In the genomic region with DNA sequence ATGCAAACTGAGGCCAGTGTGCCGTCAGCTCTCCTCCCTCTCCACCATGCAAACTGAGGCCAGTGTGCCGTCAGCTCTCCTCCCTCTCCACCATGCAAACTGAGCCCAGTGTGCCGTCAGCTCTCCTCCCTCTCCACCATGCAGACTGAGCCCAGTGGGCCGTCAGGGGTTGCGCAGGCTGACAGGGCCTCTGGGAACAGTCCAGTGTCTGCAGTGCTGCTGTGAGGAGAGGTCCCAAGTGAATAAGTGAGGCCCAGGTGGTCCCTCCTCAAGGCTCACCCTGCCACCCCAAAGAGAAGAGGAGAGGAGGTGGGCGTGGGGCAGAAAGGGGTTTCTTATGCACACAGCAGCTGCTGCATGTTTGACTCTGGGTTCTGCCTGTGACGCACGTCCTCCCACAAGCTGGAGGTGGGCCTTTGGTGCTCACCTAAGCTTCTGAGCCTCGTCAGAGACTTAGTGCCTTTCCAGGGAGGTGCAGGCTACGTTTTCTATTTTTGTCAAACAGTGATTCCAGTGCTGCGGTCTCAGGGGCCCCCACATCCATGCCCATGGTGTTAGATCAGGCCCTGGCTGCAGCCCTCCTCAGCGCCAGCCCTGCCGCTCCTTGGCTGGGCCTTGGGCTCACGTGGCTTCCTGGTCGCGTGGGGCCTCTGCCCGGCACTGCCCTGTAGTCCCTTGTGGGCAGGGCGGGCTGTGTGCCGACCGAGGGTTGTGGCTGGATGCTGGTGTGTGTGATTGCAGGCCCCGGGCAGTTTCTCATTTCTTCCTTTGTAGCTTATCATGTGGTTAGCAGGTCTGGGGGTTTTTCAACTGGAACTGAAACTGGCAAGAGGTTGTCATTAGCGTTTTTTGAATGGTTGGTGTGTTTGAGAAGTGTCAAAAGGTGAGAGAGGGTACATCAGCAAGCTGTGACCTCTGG, we compare ENCODE assay signal across 9 cellular contexts. TPM values are rescaled to one million over a fixed set of nuclear protein-coding genes. Genes with fewer than 3 reads are reported as not detected.
DNase-seq lines count a peak whose midpoint lies in the region; ATAC-seq and TF ChIP-seq lines count a peak whose summit lies in the region.
"Had no signal": no experiment of that assay in that cellular context is flagged by ENCODE, and none has a peak within 500 bp of the region (broad histone marks: within the 10 kb centered on the region; RNA-seq: fewer than 3 reads in every experiment).

No MANE protein-coding gene starts in this region.

- no peak overlapping the region for H3K4me3 Mint-ChIP-seq in CD4-positive, alpha-beta memory T cell
- no peak overlapping the region for H3K4me3 Mint-ChIP-seq in WTC11

- H3K4me1 Mint-ChIP-seq in CD4-positive, alpha-beta memory T cell, result peaks cover 8 to 25% (median 17%) of the 10 kb centered on the region in 4 donors
- H3K4me1 Mint-ChIP-seq in WTC11, result peaks cover 6% of the 10 kb centered on the region; the same call in 1 of the 2 replicates

- peaks cover 4 to 37% of the 10 kb centered on the region in 2 donors for H3K4me1 ChIP-seq in thoracic aorta (ENCODE audit: control insufficient read depth in 1 of 2, low read depth in 2 of 2)
- peaks cover 9% of the 10 kb centered on the region for H3K4me1 ChIP-seq in CD4-positive, alpha-beta memory T cell (ENCODE audit: insufficient read depth, low read length)

- no peaks in the 10 kb centered on the region for H3K27me3 Mint-ChIP-seq in CD4-positive, alpha-beta memory T cell
- H3K27me3 Mint-ChIP-seq in WTC11 (ENCODE audit: low read depth), result no peaks in the 10 kb centered on the region

- TF ChIP-seq CTCF in thoracic aorta (IDR thresholded peaks at IDR 0.05) (no peak), WTC11 (IDR thresholded peaks at IDR 0.05) (no peak)

- H3K36me3 Mint-ChIP-seq in CD4-positive, alpha-beta memory T cell, result peaks cover 9 to 24% of the 10 kb centered on the region in 2 donors
- H3K36me3 Mint-ChIP-seq in WTC11, result peaks cover 2% of the 10 kb centered on the region; the same call in 1 of the 2 replicates

- H3K27ac Mint-ChIP-seq in CD4-positive, alpha-beta memory T cell, result peak overlapping the region in 3 of 7 donors; percentile 40 to 47 (median 43)
- H3K27ac Mint-ChIP-seq in WTC11, result no peak overlapping the region

- H3K9me3 ChIP-seq in KOPT-K1 (ENCODE audit: insufficient read depth, low read length, poor library complexity, severe bottlenecking), result no peaks in the 10 kb centered on the region
- no peaks in the 10 kb centered on the region for H3K9me3 ChIP-seq in thoracic aorta
- no peaks in the 10 kb centered on the region for H3K9me3 ChIP-seq in CD4-positive, alpha-beta memory T cell (ENCODE audit: control insufficient read depth in 1 of 2, low read length in 2 of 2)

- intact Hi-C loops in head of caudate nucleus (cut with DNase I), result no loop called here
- intact Hi-C loops in CD4-positive, alpha-beta memory T cell (cut with micrococcal nuclease), result no loop called here

- ATAC-seq in GM18499 (IDR thresholded peaks at IDR 0.05; ENCODE audit: insufficient read depth, unreplicated experiment) (peak; percentile 57), GM21717 (IDR thresholded peaks at IDR 0.05; ENCODE audit: unreplicated experiment) (peak; percentile 76), thoracic aorta (ENCODE audit: insufficient number of reproducible peaks, low FRiP score, low read depth) (peak; percentile 30), WTC11 (no peak)
- ATAC-seq: K562 had no signal

- no peak overlapping the region for H3K4me3 ChIP-seq in thoracic aorta
- H3K4me3 ChIP-seq in CD4-positive, alpha-beta memory T cell (ENCODE audit: low read length in 2 of 2), result no peak overlapping the region
- H3K4me3 ChIP-seq: K562 had no signal

- no peaks in the 10 kb centered on the region for H3K27me3 ChIP-seq in thoracic aorta (replicated peaks; ENCODE audit: insufficient read depth)
- H3K27me3 ChIP-seq in CD4-positive, alpha-beta memory T cell (ENCODE audit: insufficient read depth, low read length), result no peaks in the 10 kb centered on the region

- H3K9me3 Mint-ChIP-seq in CD4-positive, alpha-beta memory T cell, result no peaks in the 10 kb centered on the region
- no peaks in the 10 kb centered on the region for H3K9me3 Mint-ChIP-seq in WTC11

- CTCF ChIA-PET in CD4-positive, alpha-beta memory T cell (lab: Charles Lee; ENCODE audit: partially characterized antibody), result no interaction called here
- CTCF ChIA-PET in WTC11 (lab: Charles Lee), result interaction anchor here (1.6 kb wide), 1 partner anchor 100 kb away, joined by 6 read pairs; no protein-coding TSS in a partner anchor

- DNase-seq in head of caudate nucleus (peak; percentile 51 to 93 (median 76)), thoracic aorta (ENCODE audit: low spot score) (no peak), erythroblast (lab: John Stamatoyannopoulos, UW) (no peak), WTC11 (ENCODE audit: low spot score) (no peak)
- DNase-seq in CD4-positive, alpha-beta memory T cell, result no peak

- peak overlapping the region; percentile 39 for H3K27ac ChIP-seq in KOPT-K1 (ENCODE audit: low read depth, low read length, poor library complexity, severe bottlenecking)
- H3K27ac ChIP-seq in thoracic aorta, result peak overlapping the region in 1 of 2 donors; percentile 38
- no peak overlapping the region for H3K27ac ChIP-seq in CD4-positive, alpha-beta memory T cell (ENCODE audit: low read depth, low read length)

- no peak for TF ChIP-seq POLR2A in erythroblast (IDR thresholded peaks at IDR 0.05; ENCODE audit: low read length)

- H3K36me3 ChIP-seq in KOPT-K1 (ENCODE audit: insufficient read depth, low read length) (peaks cover 13% of the 10 kb centered on the region; the same call in 1 of the 2 replicates), thoracic aorta (peaks cover 23% of the 10 kb centered on the region)
- H3K36me3 ChIP-seq in CD4-positive, alpha-beta memory T cell (ENCODE audit: insufficient read depth, low read length), result peaks cover 6% of the 10 kb centered on the region

- POLR2A ChIA-PET in CD4-positive, alpha-beta memory T cell (lab: Charles Lee; ENCODE audit: partially characterized antibody), result no interaction called here
- POLR2A ChIA-PET in WTC11 (lab: Charles Lee), result no interaction called here

TF ChIP-seq in WTC11, 78 proteins besides CTCF, POLR2A, EP300 and RAD21:
- TF ChIP-seq FOXP1 (CRISPR knock-in tag; IDR thresholded peaks at IDR 0.05; ENCODE audit: borderline replicate concordance) (no peak), NFATC4 (CRISPR knock-in tag; IDR thresholded peaks at IDR 0.05) (no peak), ELF4 (CRISPR knock-in tag; IDR thresholded peaks at IDR 0.05; ENCODE audit: low read depth) (no peak)
- TF ChIP-seq, protein P1, sequence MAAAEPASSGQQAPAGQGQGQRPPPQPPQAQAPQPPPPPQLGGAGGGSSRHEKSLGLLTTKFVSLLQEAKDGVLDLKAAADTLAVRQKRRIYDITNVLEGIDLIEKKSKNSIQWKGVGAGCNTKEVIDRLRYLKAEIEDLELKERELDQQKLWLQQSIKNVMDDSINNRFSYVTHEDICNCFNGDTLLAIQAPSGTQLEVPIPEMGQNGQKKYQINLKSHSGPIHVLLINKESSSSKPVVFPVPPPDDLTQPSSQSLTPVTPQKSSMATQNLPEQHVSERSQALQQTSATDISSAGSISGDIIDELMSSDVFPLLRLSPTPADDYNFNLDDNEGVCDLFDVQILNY (CRISPR knock-in tag; IDR thresholded peaks at IDR 0.05), result no peak

RNA-seq across cellular contexts. Expression of gene TPCN2, which starts 7.1 kb away (rescaled TPM):
- total RNA-seq in thoracic aorta, result 10 to 100 TPM; 34.7 to 38.0 TPM
- total RNA-seq in CD4-positive, alpha-beta memory T cell, result 10 to 100 TPM; 22.4 to 23.0 TPM
- polyA plus RNA-seq in CD4-positive, alpha-beta memory T cell, result 1 to 10 TPM; 6.6 to 7.2 TPM
- 20.2 to 24.6 TPM (median 22.0 TPM) in 3 replicates for total RNA-seq in WTC11 (2021)

RNA-seq across cellular contexts. Expression of gene MRGPRF, which starts 42.8 kb away (rescaled TPM):
- total RNA-seq in thoracic aorta (100 to 1,000 TPM in 1 of 2 donors, 10 to 100 TPM in 1; 67.5 to 171 TPM), WTC11 (2021) (3.8 to 6.5 TPM (median 5.5 TPM) in 3 replicates)
- total RNA-seq in CD4-positive, alpha-beta memory T cell, result not detected
- not detected for polyA plus RNA-seq in CD4-positive, alpha-beta memory T cell
- total RNA-seq: K562 had no signal
- polyA plus RNA-seq: K562 had no signal

Comparison
In these comparisons a context has a peak if more than half of its experiments do, and no peak if none do; other contexts are left out.
1. DNase-seq: peak in head of caudate nucleus (42 of 42); none in thoracic aorta (single experiment), erythroblast (0 of 2), CD4-positive, alpha-beta memory T cell (0 of 5) and WTC11 (single experiment).